ENCODE assay signal across 8 cellular contexts in genomic region chr5:81749186-81749561, GRCh38. TPM values are rescaled to one million over a fixed set of nuclear protein-coding genes. Genes with fewer than 3 reads are reported as not detected.
DNase-seq lines count a peak whose midpoint lies in the region; ATAC-seq, FAIRE-seq and TF ChIP-seq lines count a peak whose summit lies in the region.

No MANE protein-coding gene starts in this region.

- H3K27ac ChIP-seq in heart left ventricle (peak overlapping the region in 11 of 12 donors; percentile 79 to 100 (median 86)), GM12878 (ENCODE audit: control insufficient read depth, insufficient read depth) (peak overlapping the region; percentile 72), upper lobe of left lung (peak overlapping the region; percentile 83 to 99 (median 96))

- H3K36me3 Mint-ChIP-seq in memory B cell = no peaks in the 10 kb centered on the region

- POLR2A ChIA-PET in GM12878 (lab: Charles Lee) = interaction anchor here (0.7 to 1.1 kb wide), 4 partner anchors 11 to 217 kb away, joined by 3 to 4 read pairs (median 4); no protein-coding TSS in a partner anchor

- H3K4me2 ChIP-seq in GM12878 (ENCODE audit: control insufficient read depth, insufficient read depth) = peak overlapping the region; percentile 91

- RAD21 ChIA-PET in GM12878 (lab: Charles Lee; ENCODE audit: unreplicated experiment) = interaction anchor here (0.8 to 5.8 kb wide), 8 partner anchors 30 to 416 kb away, joined by 3 to 79 read pairs (median 4); no protein-coding TSS in a partner anchor

- no peaks in the 10 kb centered on the region for H3K9me3 Mint-ChIP-seq in memory B cell

- BruUV-seq in GM12878 (replicated peaks; lab: Mats Ljungman, UMichigan) = no TSS peak

- DNase-seq in heart left ventricle = no peak
- no peak for DNase-seq in Right ventricle myocardium superior
- DNase-seq in GM12878 (ENCODE audit: low read depth, low spot score) = no peak
- no peak for DNase-seq in memory B cell (ENCODE audit: low spot score in 2 of 2)
- no peak for DNase-seq in upper lobe of left lung
- DNase-seq in GOT3 (lab: John Stamatoyannopoulos, UW) = no peak
- DNase-seq in NCI-H1694 treated with DMSO at 0.1 percent for 48 hours (lab: John Stamatoyannopoulos, UW) = no peak

- in situ Hi-C loops in GM12878 (cut with MboI) = loop anchor here (5.0 kb wide), 1 partner anchor 242 kb away; no protein-coding TSS in a partner anchor

- no peaks in the 10 kb centered on the region for H3K9me3 ChIP-seq in heart left ventricle
- H3K9me3 ChIP-seq in GM12878 (replicated peaks; ENCODE audit: control insufficient read depth, insufficient read depth, low read length) = no peaks in the 10 kb centered on the region
- no peaks in the 10 kb centered on the region for H3K9me3 ChIP-seq in upper lobe of left lung

- SMC1A ChIA-PET in GM12878 (lab: Charles Lee; ENCODE audit: uncharacterized antibody, unreplicated experiment) = interaction anchor here (0.6 to 3.3 kb wide), 8 partner anchors 9 to 416 kb away, joined by 3 to 26 read pairs (median 3); no protein-coding TSS in a partner anchor

- TF ChIP-seq POLR2A in heart left ventricle (IDR thresholded peaks at IDR 0.05) (no peak), GM12878 (IDR thresholded peaks at IDR 0.05; ENCODE audit: low read depth, low read length) (no peak), upper lobe of left lung (IDR thresholded peaks at IDR 0.05) (no peak)

- TF ChIP-seq CTCF in heart left ventricle (IDR thresholded peaks at IDR 0.05) = no peak
- no peak for TF ChIP-seq CTCF in GM12878 (IDR thresholded peaks at IDR 0.05 in 2 of 3, conservative IDR thresholded peaks at IDR 0.05 in 1 of 3; ENCODE audit: control insufficient read depth in 2 of 3, extremely low read depth in 1 of 3, insufficient read depth in 1 of 3, low read depth in 3 of 3, low read length in 3 of 3)
- no peak for TF ChIP-seq CTCF in upper lobe of left lung (IDR thresholded peaks at IDR 0.05)

- H3K27me3 Mint-ChIP-seq in memory B cell = no peaks in the 10 kb centered on the region

- TF ChIP-seq EP300 in GM12878 (IDR thresholded peaks at IDR 0.05; ENCODE audit: borderline replicate concordance in 1 of 2, control insufficient read depth in 1 of 2, low read depth in 2 of 2, low read length in 2 of 2) (no peak), upper lobe of left lung (IDR thresholded peaks at IDR 0.05) (no peak)

- no peak for FAIRE-seq in GM12878 (lab: Jason Lieb, UNC)

- ATAC-seq in heart left ventricle (no peak), Right ventricle myocardium superior (ENCODE audit: poor library complexity) (no peak), GM12878 (no peak), memory B cell (ENCODE audit: low read depth) (no peak), upper lobe of left lung (ENCODE audit: low FRiP score in 2 of 2) (no peak), HG03469 (IDR thresholded peaks at IDR 0.05; ENCODE audit: unreplicated experiment) (no peak)

- TF ChIP-seq RAD21 in GM12878 (IDR thresholded peaks at IDR 0.05; ENCODE audit: insufficient read depth, low read depth, low read length) = no peak

- peaks cover 16% of the 10 kb centered on the region for H3K4me1 Mint-ChIP-seq in memory B cell

- peaks cover 0 to 47% (median 15%) of the 10 kb centered on the region in 12 donors for H3K4me1 ChIP-seq in heart left ventricle
- peaks cover 17% of the 10 kb centered on the region for H3K4me1 ChIP-seq in GM12878 (ENCODE audit: control insufficient read depth, insufficient read depth, low read length)
- peaks cover 10 to 27% (median 18%) of the 10 kb centered on the region in 4 donors for H3K4me1 ChIP-seq in upper lobe of left lung

- no peaks in the 10 kb centered on the region for H3K36me3 ChIP-seq in heart left ventricle
- H3K36me3 ChIP-seq in GM12878 (ENCODE audit: control insufficient read depth in 2 of 2, insufficient read depth in 2 of 2, low read length in 1 of 2) = no peaks in the 10 kb centered on the region
- H3K36me3 ChIP-seq in upper lobe of left lung = no peaks in the 10 kb centered on the region

- intact Hi-C loops in heart left ventricle (cut with DNase I) = loop anchor here in 8 of 10 donors (1.0 to 10.0 kb wide), 7 partner anchors 237 to 416 kb away; no protein-coding TSS in a partner anchor
- intact Hi-C loops in Right ventricle myocardium superior (cut with DNase I) = loop anchor here (5.0 kb wide), 1 partner anchor 242 kb away; no protein-coding TSS in a partner anchor
- intact Hi-C loops in GM12878 (cut with micrococcal nuclease; ENCODE audit: unreplicated experiment) = loop anchor here (2.0 kb wide), 1 partner anchor 118 kb away; no protein-coding TSS in a partner anchor

- WGBS in heart left ventricle, 4 donors = 7 to 11% (median 10%) methylated on average over 7 of the region's 7 CpGs
- WGBS in GM12878 (ENCODE audit: insufficient coverage, insufficient replicate concordance, low lambda C conversion rate, missing lambda C conversion rate) = 0% methylated on average over 7 of the region's 7 CpGs
- WGBS in upper lobe of left lung, 2 donors = 16 to 26% methylated on average over 7 of the region's 7 CpGs

- H4K20me1 ChIP-seq in GM12878 (ENCODE audit: control insufficient read depth, insufficient read depth) = no peaks in the 10 kb centered on the region

- H3K9ac ChIP-seq in GM12878 (ENCODE audit: control insufficient read depth, insufficient read depth, low read length) = peak overlapping the region; percentile 48

- H2AFZ ChIP-seq in GM12878 (ENCODE audit: control insufficient read depth, low read depth, low read length) = peak overlapping the region; percentile 54

- H3K27me3 ChIP-seq in heart left ventricle (no peaks in the 10 kb centered on the region), GM12878 (replicated peaks in 1 of 2; ENCODE audit: control insufficient read depth in 2 of 2, insufficient read depth in 2 of 2, low read length in 1 of 2) (no peaks in the 10 kb centered on the region), upper lobe of left lung (no peaks in the 10 kb centered on the region)

- H3K4me3 Mint-ChIP-seq in memory B cell = peak overlapping the region; percentile 94

- CTCF ChIA-PET in GM12878 (lab: Yijun Ruan, JAX) = interaction anchor here (0.6 to 3.5 kb wide), 10 partner anchors 29 to 422 kb away, joined by 3 to 23 read pairs (median 3); no protein-coding TSS in a partner anchor

- H3K4me3 ChIP-seq in heart left ventricle = peak overlapping the region; percentile 76 to 98 (median 82)
- peak overlapping the region; percentile 68 for H3K4me3 ChIP-seq in GM12878
- H3K4me3 ChIP-seq in upper lobe of left lung = peak overlapping the region; percentile 71 to 96 (median 92)

- peak overlapping the region; percentile 90 for H3K27ac Mint-ChIP-seq in memory B cell

- H3K79me2 ChIP-seq in GM12878 (ENCODE audit: control insufficient read depth, insufficient read depth, low read length) = peaks cover 61% of the 10 kb centered on the region

TF ChIP-seq in GM12878, 131 proteins besides CTCF, POLR2A, EP300 and RAD21 (continues in another document):
- no peak for TF ChIP-seq ZBTB11 (CRISPR knock-in tag; IDR thresholded peaks at IDR 0.05)

RNA-seq across cellular contexts. Expression of gene SSBP2, which starts 1.7 kb away (rescaled TPM):
- 10 to 100 TPM; 38.6 to 98.1 (median 50.7) TPM for total RNA-seq in heart left ventricle
- 10 to 100 TPM; 25.6 to 59.1 TPM for polyA plus RNA-seq in heart left ventricle
- 46.9 TPM for total RNA-seq in Right ventricle myocardium superior
- 167 and 185 TPM in 2 replicates for total RNA-seq in GM12878 (2013; cell fraction: nucleolus; rRNA removed)
- total RNA-seq in GM12878 (2014; rRNA removed) = 52.2 and 58.7 TPM in 2 replicates
- total RNA-seq in GM12878 (2014; rRNA removed; fragmentation: Illumina TruSeq; extraction: Trizol) = 64.4 and 65.7 TPM in 2 replicates
- 59.3 and 62.8 TPM in 2 replicates for total RNA-seq in GM12878 (2021)
- 34.2 TPM for polyA plus RNA-seq in GM12878 (2011; ENCODE audit: low read depth)
- polyA plus RNA-seq in GM12878 (2011; rRNA removed) = 132 and 152 TPM in 2 replicates
- polyA plus RNA-seq in GM12878 (2011; cell fraction: cytosol; rRNA removed) = 88.3 and 91.2 TPM in 2 replicates
- 92.4 and 118 TPM in 2 replicates for polyA plus RNA-seq in GM12878 (2011; cell fraction: nucleus; rRNA removed)
- polyA plus RNA-seq in GM12878 (2012) = 43.3 and 59.1 TPM in 2 replicates
- 111 and 113 TPM in 2 replicates for polyA plus RNA-seq in GM12878 (2014; fragmentation: Illumina TruSeq; extraction: Trizol)
- 100 to 1,000 TPM; 117 to 120 TPM for polyA plus RNA-seq in GM12878 (2014; fragmentation: Nextera tagmentation; extraction: Ambion mirVana)
- polyA plus RNA-seq in GM12878 (2014; rRNA removed) = 62.7 and 72.3 TPM in 2 replicates
- polyA plus RNA-seq in GM12878 (2016; fragmentation: Nextera tagmentation; extraction: Ambion mirVana) = 100 to 1,000 TPM; 110 to 127 TPM
- polyA minus RNA-seq in GM12878 (2011; rRNA and poly(A)+ RNA removed) = 99.2 and 111 TPM in 2 replicates
- polyA minus RNA-seq in GM12878 (2011; cell fraction: cytosol; rRNA and poly(A)+ RNA removed) = 25.3 and 26.0 TPM in 2 replicates
- polyA minus RNA-seq in GM12878 (2011; cell fraction: nucleus; rRNA and poly(A)+ RNA removed) = 60.6 and 80.0 TPM in 2 replicates
- 100 to 1,000 TPM in 1 of 6 donors, 10 to 100 TPM in 5; 23.0 to 110 (median 32.9) TPM for total RNA-seq in upper lobe of left lung
